ENCODE assay signal across 8 cellular contexts in genomic region chr5:150358261-150359095, GRCh38. TPM values are rescaled to one million over a fixed set of nuclear protein-coding genes. Genes with fewer than 3 reads are reported as not detected.
A peak's percentile ranks its signal among the peaks of the same experiment; 100 is the strongest.
DNase-seq lines count a peak whose midpoint lies in the region; ATAC-seq and TF ChIP-seq lines count a peak whose summit lies in the region.

No MANE protein-coding gene starts in this region.

- no peak for TF ChIP-seq CTCF in CD8-positive, alpha-beta T cell (IDR thresholded peaks at IDR 0.05)
- TF ChIP-seq CTCF in choroid plexus epithelial cell (conservative IDR thresholded peaks at IDR 0.05; ENCODE audit: low read depth, low read length), result no peak

- H3K36me3 ChIP-seq in CD8-positive, alpha-beta T cell (ENCODE audit: insufficient read depth, low read length), result peaks cover 20% of the 10 kb centered on the region

- no peaks in the 10 kb centered on the region for H3K27me3 ChIP-seq in CD8-positive, alpha-beta T cell (ENCODE audit: insufficient read depth, low read length)

- peaks cover 34% of the 10 kb centered on the region for H3K36me3 Mint-ChIP-seq in CD8-positive, alpha-beta T cell
- H3K36me3 Mint-ChIP-seq in naive thymus-derived CD8-positive, alpha-beta T cell, result peaks cover 6 to 29% (median 12%) of the 10 kb centered on the region in 3 donors

- H3K4me1 ChIP-seq in CD8-positive, alpha-beta T cell (ENCODE audit: insufficient read depth, low read length), result peaks cover 18% of the 10 kb centered on the region

- ATAC-seq in CD8-positive, alpha-beta T cell, result no peak
- ATAC-seq in naive thymus-derived CD8-positive, alpha-beta T cell, result no peak
- ATAC-seq in HG02759 (IDR thresholded peaks at IDR 0.05; ENCODE audit: unreplicated experiment), result no peak

- no peak for DNase-seq in CD8-positive, alpha-beta T cell
- DNase-seq in M059J (ENCODE audit: low read depth) (peak; percentile 31), choroid plexus epithelial cell (ENCODE audit: low read depth) (no peak), GM19238 (ENCODE audit: insufficient read length, low spot score) (no peak), amygdala (lab: John Stamatoyannopoulos, UW) (no peak), anterior cingulate cortex (lab: John Stamatoyannopoulos, UW) (no peak)
- no peak for DNase-seq in naive thymus-derived CD8-positive, alpha-beta T cell

- no peaks in the 10 kb centered on the region for H3K27me3 Mint-ChIP-seq in CD8-positive, alpha-beta T cell (ENCODE audit: low read depth)
- H3K27me3 Mint-ChIP-seq in naive thymus-derived CD8-positive, alpha-beta T cell, result peaks cover 0 to 2% (median 0%) of the 10 kb centered on the region in 5 donors

- POLR2A ChIA-PET in CD8-positive, alpha-beta T cell (lab: Charles Lee), result interaction anchor here (1.0 to 1.1 kb wide), 3 partner anchors 10 to 91 kb away, joined by 3 to 4 read pairs (median 3); no protein-coding TSS in a partner anchor
- POLR2A ChIA-PET in naive thymus-derived CD8-positive, alpha-beta T cell (lab: Charles Lee), result interaction anchor here (1.3 to 1.7 kb wide), 2 partner anchors 89 to 91 kb away, joined by 3 to 11 read pairs; partner anchors contain the start of gene RPS14

- CTCF ChIA-PET in CD8-positive, alpha-beta T cell (lab: Charles Lee), result no interaction called here

- no peaks in the 10 kb centered on the region for H3K9me3 ChIP-seq in CD8-positive, alpha-beta T cell (ENCODE audit: low read length)

- intact Hi-C loops in CD8-positive, alpha-beta T cell (cut with DNase I, micrococcal nuclease), result loop anchor here (5.0 to 10.0 kb wide), 9 partner anchors 204 to 1976 kb away; partner anchors contain the start of genes FBXO38 (in 2 of the 2), ANXA6 (in 1 of the 2), GM2A (in 1 of the 2) and PCYOX1L (in 1 of the 2)

- H3K9me3 Mint-ChIP-seq in CD8-positive, alpha-beta T cell, result no peaks in the 10 kb centered on the region
- H3K9me3 Mint-ChIP-seq in naive thymus-derived CD8-positive, alpha-beta T cell, result no peaks in the 10 kb centered on the region

- peak overlapping the region; percentile 82 for H3K4me3 Mint-ChIP-seq in CD8-positive, alpha-beta T cell
- peak overlapping the region; percentile 82 to 92 (median 88) for H3K4me3 Mint-ChIP-seq in naive thymus-derived CD8-positive, alpha-beta T cell

- peaks cover 50% of the 10 kb centered on the region for H3K4me1 Mint-ChIP-seq in CD8-positive, alpha-beta T cell (ENCODE audit: low read depth)
- peaks cover 27 to 60% (median 56%) of the 10 kb centered on the region in 4 donors for H3K4me1 Mint-ChIP-seq in naive thymus-derived CD8-positive, alpha-beta T cell

- H3K27ac ChIP-seq in CD8-positive, alpha-beta T cell (ENCODE audit: low read depth, low read length), result peak overlapping the region; percentile 52

- peak overlapping the region; percentile 62 for H3K4me3 ChIP-seq in CD8-positive, alpha-beta T cell (ENCODE audit: low read depth, low read length)
- H3K4me3 ChIP-seq in choroid plexus epithelial cell (ENCODE audit: low read depth, low read length), result peak overlapping the region; percentile 71

- peak overlapping the region; percentile 72 for H3K27ac Mint-ChIP-seq in CD8-positive, alpha-beta T cell
- H3K27ac Mint-ChIP-seq in naive thymus-derived CD8-positive, alpha-beta T cell, result peak overlapping the region; percentile 51 to 91 (median 84)

RNA-seq across cellular contexts. Expression of gene TCOF1, which starts 1.0 kb away (rescaled TPM):
- 10 to 100 TPM; 36.5 to 38.7 TPM for total RNA-seq in CD8-positive, alpha-beta T cell
- 21.4 and 33.7 TPM in 2 replicates for total RNA-seq in M059J (2014; rRNA removed; shearing (Covaris generic))
- total RNA-seq in naive thymus-derived CD8-positive, alpha-beta T cell, result 10 to 100 TPM; 61.5 to 64.6 TPM
- polyA plus RNA-seq in naive thymus-derived CD8-positive, alpha-beta T cell, result 10 to 100 TPM in 1 of 3 donors, 1 to 10 TPM in 2; 1.8 to 24.7 (median 3.3) TPM

RNA-seq across cellular contexts. Expression of gene CD74, which starts 54.2 kb away (rescaled TPM):
- 100 to 1,000 TPM; 401 to 411 TPM for total RNA-seq in CD8-positive, alpha-beta T cell
- 1.8 and 6.0 TPM in 2 replicates for total RNA-seq in M059J (2014; rRNA removed; shearing (Covaris generic))
- 100 to 1,000 TPM; 288 to 293 TPM for total RNA-seq in naive thymus-derived CD8-positive, alpha-beta T cell
- polyA plus RNA-seq in naive thymus-derived CD8-positive, alpha-beta T cell, result 100 to 1,000 TPM; 310 to 415 (median 407) TPM

RNA-seq across cellular contexts. Expression of gene ARSI, which starts 55.8 kb away (rescaled TPM):
- under 1 TPM; 0.14 to 0.61 TPM for total RNA-seq in CD8-positive, alpha-beta T cell
- 32.7 and 51.2 TPM in 2 replicates for total RNA-seq in M059J (2014; rRNA removed; shearing (Covaris generic))
- total RNA-seq in naive thymus-derived CD8-positive, alpha-beta T cell, result not detected
- not detected for polyA plus RNA-seq in naive thymus-derived CD8-positive, alpha-beta T cell

Comparison
In these comparisons a context has a peak if more than half of its experiments do, and no peak if none do; other contexts are left out.
1. RNA of gene CD74, which starts 54.2 kb away (total RNA-seq): 401 to 411 TPM in CD8-positive, alpha-beta T cell and 288 to 293 TPM in naive thymus-derived CD8-positive, alpha-beta T cell; 1.8 to 6.0 TPM in M059J; every median in the first group is over 10 times any median in the second.
2. RNA of gene ARSI, which starts 55.8 kb away (total RNA-seq): 32.7 to 51.2 TPM in M059J; 0.14 to 0.61 TPM in CD8-positive, alpha-beta T cell and not detected in naive thymus-derived CD8-positive, alpha-beta T cell; every median in the first group is over 10 times any median in the second.